ENCODE assay signal across 18 cellular contexts in genomic region chr14:71714225-71714624, GRCh38.
A peak's percentile ranks its signal among the peaks of the same experiment; 100 is the strongest.
DNase-seq lines count a peak whose midpoint lies in the region; ATAC-seq, FAIRE-seq and TF ChIP-seq lines count a peak whose summit lies in the region.
"Had no signal": no experiment of that assay in that cellular context is flagged by ENCODE, and none has a peak within 500 bp of the region (broad histone marks: within the 10 kb centered on the region; RNA-seq: fewer than 3 reads in every experiment).

No MANE protein-coding gene starts in this region.

- H3K79me2 ChIP-seq in GM23248 (ENCODE audit: insufficient read depth): peaks cover 42% of the 10 kb centered on the region

- H4K20me1 ChIP-seq in GM23248 (ENCODE audit: insufficient read depth): no peaks in the 10 kb centered on the region

- peak; percentile 95 for DNase-seq in GM23248
- DNase-seq in adipocyte (ENCODE audit: low read depth): peak; percentile 95
- DNase-seq in fibroblast of villous mesenchyme (ENCODE audit: low read depth): peak; percentile 33
- DNase-seq in urothelium cell line (ENCODE audit: low spot score): peak; percentile 52
- DNase-seq in activated effector memory CD4-positive, alpha-beta T cell treated with Interleukin-2 at 50 U/mL for 16 hours: no peak
- no peak for DNase-seq in left ventricle myocardium superior
- DNase-seq: activated T-cell treated with anti-CD3 and anti-CD28 coated beads, Interleukin-2, amount 50 U/mL, for 4 hours; CD4-positive, alpha-beta memory T cell; dermis blood vessel endothelial cell; NCI-H1436 treated with DMSO at 0.1 percent for 48 hours; nephron progenitor cell; SIG-M5; sigmoid colon had no signal

- H3K9me2 ChIP-seq in GM23248 (ENCODE audit: insufficient read depth): no peaks in the 10 kb centered on the region

- FAIRE-seq in urothelium cell line (lab: Jason Lieb, UNC): peak; percentile 27
- FAIRE-seq: TTC549 had no signal

- intact Hi-C loops in left ventricle myocardium superior (cut with micrococcal nuclease): no loop called here

- no peaks in the 10 kb centered on the region for H3K9me3 ChIP-seq in GM23248 (ENCODE audit: low read depth)
- no peaks in the 10 kb centered on the region for H3K9me3 ChIP-seq in adipocyte (ENCODE audit: control insufficient read depth, low read length)
- H3K9me3 ChIP-seq: sigmoid colon had no signal

- no peak overlapping the region for H2AFZ ChIP-seq in GM23248

- H3K9ac ChIP-seq in GM23248 (peak overlapping the region; percentile 55), adipocyte (ENCODE audit: low read length) (peak overlapping the region; percentile 78)
- H3K9ac ChIP-seq: KMS-11 had no signal

- peaks cover 11% of the 10 kb centered on the region for H3K36me3 ChIP-seq in GM23248 (ENCODE audit: low read depth)
- H3K36me3 ChIP-seq in adipocyte (ENCODE audit: control insufficient read depth, insufficient read depth, low read length, severe bottlenecking): no peaks in the 10 kb centered on the region

- peak overlapping the region; percentile 62 for H3K4me2 ChIP-seq in GM23248 (ENCODE audit: unreplicated experiment)
- H3K4me2 ChIP-seq: KMS-11 had no signal

- H3K27ac ChIP-seq in GM23248: peak overlapping the region; percentile 90
- H3K27ac ChIP-seq: KMS-11, sigmoid colon had no signal

- 0 to 2% methylated on average over 1 of the region's 1 CpG for WGBS in GM23248 (ENCODE audit: low coverage in 1 of 2, low lambda C conversion rate in 2 of 2, missing lambda C conversion rate in 2 of 2), 2 experiments

- in situ Hi-C loops in GM23248 (cut with MboI): no loop called here

- H3K27me3 ChIP-seq in GM23248 (replicated peaks; ENCODE audit: insufficient read depth) (no peaks in the 10 kb centered on the region), adipocyte (replicated peaks; ENCODE audit: control insufficient read depth, insufficient read depth, low read length) (no peaks in the 10 kb centered on the region)
- H3K27me3 ChIP-seq: sigmoid colon had no signal

- H3F3A ChIP-seq in GM23248 (ENCODE audit: insufficient read depth): peaks cover 86% of the 10 kb centered on the region

- H3K4me1 ChIP-seq in GM23248 (ENCODE audit: insufficient read depth): peaks cover 73% of the 10 kb centered on the region
- peaks cover 55% of the 10 kb centered on the region for H3K4me1 ChIP-seq in adipocyte (ENCODE audit: control insufficient read depth, insufficient read depth, low read length)

- peak overlapping the region; percentile 33; the same call in 1 of the 2 replicates for H3K4me3 ChIP-seq in GM23248
- peak overlapping the region; percentile 6 for H3K4me3 ChIP-seq in adipocyte (ENCODE audit: low read length)
- H3K4me3 ChIP-seq in fibroblast of villous mesenchyme (ENCODE audit: low read depth, low read length): no peak overlapping the region
- H3K4me3 ChIP-seq: lung, sigmoid colon had no signal

- no peak for TF ChIP-seq CTCF in fibroblast of villous mesenchyme (IDR thresholded peaks at IDR 0.05; ENCODE audit: insufficient read depth, low read depth, low read length)

- no peak for ATAC-seq in GM19452 (IDR thresholded peaks at IDR 0.05; ENCODE audit: unreplicated experiment)
- no peak for ATAC-seq in left ventricle myocardium superior
- ATAC-seq: activated T-cell treated with anti-CD3 and anti-CD28 coated beads, Interleukin-2, amount 50 U/mL, for 4 hours; stimulated activated effector memory CD8-positive, alpha-beta T cell treated with anti-CD3 and anti-CD28 coated beads, Interleukin-12 subunit alpha, Interleukin-12 subunit beta, amount 100 ng/mL, for 72 hours had no signal

Comparison
In these comparisons a context has a peak if more than half of its experiments do, and no peak if none do; other contexts are left out.
1. DNase-seq: peak in GM23248 (single experiment), adipocyte (single experiment), fibroblast of villous mesenchyme (single experiment) and urothelium cell line (single experiment); none in activated effector memory CD4-positive, alpha-beta T cell treated with Interleukin-2 at 50 U/mL for 16 hours (single experiment) and left ventricle myocardium superior (single experiment).